ENCODE assay signal across 1 cellular context in the genomic region with DNA sequence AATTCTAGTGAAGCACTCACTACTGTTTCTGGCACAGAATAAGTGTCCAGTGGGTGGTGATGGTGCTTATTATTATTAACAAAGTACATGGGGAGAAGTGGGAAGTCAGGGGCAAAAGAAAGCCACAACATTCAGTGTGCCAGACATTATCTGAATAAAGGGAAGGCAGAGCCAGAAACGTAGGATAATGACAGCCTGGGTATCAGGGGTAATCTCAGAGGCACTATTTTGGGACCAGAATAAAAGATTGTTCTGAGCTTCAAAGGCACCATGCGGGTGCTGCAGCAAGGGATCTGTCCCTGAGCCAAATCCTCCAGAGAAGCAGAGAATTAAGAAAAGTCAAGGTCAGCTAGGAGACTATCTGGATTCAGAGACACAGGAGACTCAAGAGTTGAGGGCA.
TF ChIP-seq lines count a peak whose summit lies in the region.

No MANE protein-coding gene starts in this region.

TF ChIP-seq in GM23338, 12 proteins besides CTCF, POLR2A, EP300 and RAD21 (continued from another document):
- no peak for TF ChIP-seq ETS1 (IDR thresholded peaks at IDR 0.05)
- TF ChIP-seq EZH2 (IDR thresholded peaks at IDR 0.05; ENCODE audit: low read depth, unreplicated experiment), result no peak
- TF ChIP-seq NANOG (IDR thresholded peaks at IDR 0.05; ENCODE audit: borderline replicate concordance), result no peak
- TF ChIP-seq ZNF462 (CRISPR knock-in tag; IDR thresholded peaks at IDR 0.05), result no peak
- no peak for TF ChIP-seq EZH2phosphoT487 (IDR thresholded peaks at IDR 0.05; ENCODE audit: unreplicated experiment)
- TF ChIP-seq CREB1 (CRISPR knock-in tag; IDR thresholded peaks at IDR 0.05; ENCODE audit: low read depth), result no peak
- TF ChIP-seq ZNF331 (CRISPR knock-in tag; IDR thresholded peaks at IDR 0.05; ENCODE audit: low read depth), result no peak
- TF ChIP-seq REST (IDR thresholded peaks at IDR 0.05; ENCODE audit: unreplicated experiment), result no peak
